22 cellular contexts compared by ENCODE assay signal in genomic region chr20:22305391-22305790, GRCh38.
"Had no signal": no experiment of that assay in that cellular context is flagged by ENCODE, and none has a peak within 500 bp of the region (broad histone marks: within the 10 kb centered on the region; RNA-seq: fewer than 3 reads in every experiment).

No MANE protein-coding gene starts in this region.

- H3K4me1 ChIP-seq: colonic mucosa, esophagus muscularis mucosa, gastroesophageal sphincter, heart left ventricle, left lung had no signal

- H3K9me3 ChIP-seq: colonic mucosa, esophagus muscularis mucosa, gastroesophageal sphincter, heart left ventricle, left lung, lower lobe of right lung had no signal

- H2AFZ ChIP-seq: hepatocyte had no signal

- H3K4me2 ChIP-seq: hepatocyte had no signal

- H3K4me3 ChIP-seq: colonic mucosa, esophagus muscularis mucosa, gastroesophageal sphincter, heart left ventricle, hepatocyte, left lung, lower lobe of right lung had no signal

- DNase-seq: colonic mucosa; cortex of kidney; effector CD8-positive, alpha-beta T cell; effector memory CD8-positive, alpha-beta T cell; endodermal cell; foreskin keratinocyte; heart left ventricle; hypothalamus; immature natural killer cell; islet precursor cell; kidney; kidney glomerular epithelial cell; left colon; left lung; left ventricle myocardium superior; lower lobe of right lung; mesenchymal stem cell; naive B cell had no signal

- H3K79me2 ChIP-seq: hepatocyte had no signal

- H3K36me3 ChIP-seq: colonic mucosa, esophagus muscularis mucosa, gastroesophageal sphincter, heart left ventricle, left lung, lower lobe of right lung had no signal

- H3K27me3 ChIP-seq: colonic mucosa, esophagus muscularis mucosa, foreskin keratinocyte had no signal

- ATAC-seq: effector memory CD8-positive, alpha-beta T cell; foreskin keratinocyte; gastroesophageal sphincter; heart left ventricle; left colon; left lung; left ventricle myocardium superior; lower lobe of right lung had no signal

- H3K27ac ChIP-seq: colonic mucosa, epithelial cell of prostate, esophagus muscularis mucosa, foreskin keratinocyte, gastroesophageal sphincter, heart left ventricle, hepatocyte, left lung, lower lobe of right lung had no signal
